In the genomic region with DNA sequence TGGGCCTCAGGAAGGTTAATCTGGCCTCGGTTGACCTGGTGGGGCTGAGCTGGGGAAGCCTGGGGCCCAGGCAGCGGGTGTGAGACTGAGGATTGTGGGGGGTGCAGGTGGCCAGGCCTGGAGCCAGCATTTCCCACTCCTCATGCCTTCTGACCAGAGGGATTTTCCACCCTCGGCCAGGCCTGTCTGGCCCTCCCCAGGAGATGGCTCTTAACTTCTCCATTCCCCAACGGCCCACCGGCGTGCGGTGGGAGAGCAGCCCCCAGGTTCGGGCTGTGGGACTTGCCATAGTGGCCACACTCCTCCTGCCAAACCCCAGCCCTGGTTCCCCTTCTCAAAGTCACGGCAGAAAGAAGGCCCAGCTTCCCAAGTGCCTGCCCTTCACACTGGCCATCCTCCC, we compare ENCODE assay signal across 30 cellular contexts.
"Had no signal": no experiment of that assay in that cellular context is flagged by ENCODE, and none has a peak within 500 bp of the region (broad histone marks: within the 10 kb centered on the region; RNA-seq: fewer than 3 reads in every experiment).

No MANE protein-coding gene starts in this region.

- H3K9me3 Mint-ChIP-seq: activated B cell treated with CpG ODN at 0.5 μM for 24 hours; activated CD4-positive, alpha-beta T cell treated with anti-CD3 and anti-CD28 coated beads, Interleukin-2, amount 10 ng/mL, durations not matched to agents 24 days and 14 days; activated naive CD4-positive, alpha-beta T cell treated with anti-CD3 and anti-CD28 coated beads for 36 hours; activated naive CD8-positive, alpha-beta T cell treated with anti-CD3 and anti-CD28 coated beads, Interleukin-2, amount 50 U/mL, for 24 hours; activated T-cell treated with anti-CD3 and anti-CD28 coated beads, Interleukin-2, amount 50 U/mL, for 24 hours; activated T-helper 2 cell treated with anti-CD3 and anti-CD28 coated beads, Interferon-gamma antibody, Interleukin-2, Interleukin-4, amounts not matched to agents 10 μg/mL and 5 μg/mL and 100 μg/mL, durations not matched to agents 14 hours and 24 hours and 36 hours; T-cell had no signal

- H3K36me3 Mint-ChIP-seq: activated naive CD8-positive, alpha-beta T cell; brain; T-cell had no signal

- H3K9me3 ChIP-seq: SJCRH30 had no signal

- H3K4me3 Mint-ChIP-seq: activated B cell treated with CpG ODN at 0.5 μM for 24 hours; activated CD4-positive, alpha-beta T cell treated with anti-CD3 and anti-CD28 coated beads, Interleukin-2, amount 10 ng/mL, durations not matched to agents 24 days and 14 days; activated CD8-positive, alpha-beta T cell treated with anti-CD3 and anti-CD28 coated beads, Interleukin-2, amount 10 ng/mL, durations not matched to agents 7 days and 5 days; activated naive CD4-positive, alpha-beta T cell treated with anti-CD3 and anti-CD28 coated beads for 36 hours; activated naive CD8-positive, alpha-beta T cell; activated naive CD8-positive, alpha-beta T cell treated with anti-CD3 and anti-CD28 coated beads, Interleukin-2, amount 50 U/mL, for 24 hours; activated T-cell treated with anti-CD3 and anti-CD28 coated beads, Interleukin-2, amount 50 U/mL, for 24 hours; brain; T-cell; T-helper 17 cell had no signal

- DNase-seq: activated B cell treated with CpG ODN at 0.5 μM for 24 hours; activated CD4-positive, alpha-beta T cell treated with anti-CD3 and anti-CD28 coated beads, Interleukin-2, amount 10 ng/mL, durations not matched to agents 24 days and 14 days; activated CD4-positive, alpha-beta T cell treated with anti-CD3 and anti-CD28 coated beads, Interleukin-2, amount 50 U/mL, for 4 hours; activated CD8-positive, alpha-beta T cell treated with anti-CD3 and anti-CD28 coated beads, Interleukin-2, amount 10 ng/mL, durations not matched to agents 7 days and 5 days; activated gamma-delta T cell; activated naive CD4-positive, alpha-beta T cell treated with anti-CD3 and anti-CD28 coated beads for 36 hours; activated naive CD8-positive, alpha-beta T cell treated with anti-CD3 and anti-CD28 coated beads, Interleukin-2, amount 50 U/mL, for 24 hours; activated T-cell treated with anti-CD3 and anti-CD28 coated beads, Interleukin-2, amount 50 U/mL, for 24 hours; anterior cingulate cortex; central memory CD4-positive, alpha-beta T cell; IMR-90; NCI-H1105; NCI-H1417 treated with DMSO at 0.1 percent for 48 hours; NCI-H187 treated with DMSO at 0.1 percent for 48 hours; NCI-H2081; NCI-H2171 treated with DMSO at 0.1 percent for 48 hours; NCI-H2227 treated with DMSO at 0.1 percent for 48 hours; NCI-H446 treated with DMSO at 0.1 percent for 48 hours; NCI-H524; SHP77; SJCRH30; T-cell; T-helper 17 cell; T1000 had no signal

- H3K27ac Mint-ChIP-seq: activated B cell treated with CpG ODN at 0.5 μM for 24 hours; activated CD4-positive, alpha-beta T cell treated with anti-CD3 and anti-CD28 coated beads, Interleukin-2, amount 10 ng/mL, durations not matched to agents 24 days and 14 days; activated CD8-positive, alpha-beta T cell treated with anti-CD3 and anti-CD28 coated beads, Interleukin-2, amount 10 ng/mL, durations not matched to agents 7 days and 5 days; activated naive CD4-positive, alpha-beta T cell treated with anti-CD3 and anti-CD28 coated beads for 36 hours; activated naive CD8-positive, alpha-beta T cell; activated naive CD8-positive, alpha-beta T cell treated with anti-CD3 and anti-CD28 coated beads, Interleukin-2, amount 50 U/mL, for 24 hours; activated T-cell treated with anti-CD3 and anti-CD28 coated beads, Interleukin-2, amount 50 U/mL, for 24 hours; activated T-helper 2 cell treated with anti-CD3 and anti-CD28 coated beads, Interferon-gamma antibody, Interleukin-2, Interleukin-4, amounts not matched to agents 10 μg/mL and 5 μg/mL and 100 μg/mL, durations not matched to agents 14 hours and 24 hours and 36 hours; T-cell; T-helper 17 cell had no signal

- ATAC-seq: activated CD8-positive, alpha-beta T cell treated with anti-CD3 and anti-CD28 coated beads, Interleukin-2, amount 10 ng/mL, durations not matched to agents 7 days and 5 days; activated naive CD8-positive, alpha-beta T cell treated with anti-CD3 and anti-CD28 coated beads, Interleukin-2, amount 50 U/mL, for 24 hours; Panc1; T-cell; T-helper 17 cell had no signal

- H3K27ac ChIP-seq: SJCRH30, SK-N-MC had no signal

- H3K4me1 ChIP-seq: SJCRH30 had no signal

- H3K27me3 Mint-ChIP-seq: activated naive CD8-positive, alpha-beta T cell had no signal

- H3K4me1 Mint-ChIP-seq: activated B cell treated with CpG ODN at 0.5 μM for 24 hours; activated CD4-positive, alpha-beta T cell treated with anti-CD3 and anti-CD28 coated beads, Interleukin-2, amount 10 ng/mL, durations not matched to agents 24 days and 14 days; activated naive CD8-positive, alpha-beta T cell treated with anti-CD3 and anti-CD28 coated beads, Interleukin-2, amount 50 U/mL, for 24 hours had no signal

- H3K4me3 ChIP-seq: K562, SJCRH30, SK-N-MC had no signal

- H3K36me3 ChIP-seq: SJCRH30 had no signal
